Comparison of ENCODE assay signal across 10 cellular contexts in the genomic region with DNA sequence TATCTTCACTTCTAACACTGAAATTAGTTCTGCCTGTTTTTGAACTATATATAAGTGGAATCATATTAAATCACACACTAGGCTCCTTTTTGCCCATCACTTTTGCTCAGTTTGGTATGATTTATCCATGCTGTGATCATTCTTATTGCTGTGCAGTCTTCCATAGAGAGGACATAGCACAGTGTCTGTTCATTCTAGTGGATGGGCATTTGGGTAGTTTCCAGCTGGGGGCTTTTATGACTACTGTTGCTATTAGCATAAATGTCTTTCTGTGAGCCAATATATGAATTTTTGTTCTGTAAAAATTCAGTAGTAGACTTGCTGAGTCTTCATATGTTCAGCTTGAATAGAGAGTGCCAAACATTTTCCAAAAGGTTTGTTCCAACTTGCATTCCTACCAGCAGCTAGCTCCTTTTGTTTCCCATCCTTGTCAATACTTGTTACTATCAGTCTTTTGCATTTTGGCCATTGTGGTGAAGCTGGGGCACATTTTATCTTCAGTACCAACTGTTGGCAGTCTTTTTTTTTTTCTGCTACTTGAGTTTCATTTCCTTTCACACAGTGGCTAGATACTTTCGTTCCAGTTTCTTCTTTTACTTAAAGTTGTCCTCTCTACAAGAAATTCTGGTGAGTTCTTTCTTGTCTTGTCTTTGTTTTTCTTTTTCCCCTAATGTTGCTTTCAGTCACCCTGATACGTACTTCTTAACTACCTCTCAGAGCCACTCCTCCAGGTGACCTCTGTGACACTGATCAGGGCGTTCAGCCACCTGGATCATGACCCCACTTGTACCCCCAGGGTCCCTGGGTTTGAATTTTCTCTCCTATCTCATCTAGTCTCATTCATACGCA.
DNase-seq lines count a peak whose midpoint lies in the region; ATAC-seq lines count a peak whose summit lies in the region.
"Had no signal": no experiment of that assay in that cellular context is flagged by ENCODE, and none has a peak within 500 bp of the region (broad histone marks: within the 10 kb centered on the region; RNA-seq: fewer than 3 reads in every experiment).

No MANE protein-coding gene starts in this region.

- H3K4me3 Mint-ChIP-seq in activated naive CD8-positive, alpha-beta T cell treated with anti-CD3 and anti-CD28 coated beads for 36 hours: peak overlapping the region; percentile 40

- no peak for DNase-seq in activated naive CD8-positive, alpha-beta T cell treated with anti-CD3 and anti-CD28 coated beads for 36 hours
- DNase-seq in islet precursor cell: no peak
- DNase-seq in NCI-H1105 treated with DMSO at 0.1 percent for 48 hours (lab: John Stamatoyannopoulos, UW): no peak
- no peak for DNase-seq in foreskin melanocyte
- DNase-seq in AG08396 (ENCODE audit: low spot score): no peak
- DNase-seq: NCI-H774; stimulated activated CD4-positive, alpha-beta T cell treated with anti-CD3 and anti-CD28 coated beads, Interleukin-15, amount 100 ng/mL, for 24 hours had no signal

- no peaks in the 10 kb centered on the region for H3K9me3 Mint-ChIP-seq in activated naive CD8-positive, alpha-beta T cell treated with anti-CD3 and anti-CD28 coated beads for 36 hours

- H3K4me1 Mint-ChIP-seq in activated naive CD8-positive, alpha-beta T cell treated with anti-CD3 and anti-CD28 coated beads for 36 hours: peaks cover 33% of the 10 kb centered on the region

- peak; percentile 81 for ATAC-seq in GM18498 (IDR thresholded peaks at IDR 0.05; ENCODE audit: unreplicated experiment)
- ATAC-seq in GM21367 (IDR thresholded peaks at IDR 0.05; ENCODE audit: unreplicated experiment): peak; percentile 82
- peak; percentile 77 for ATAC-seq in HG03378 (IDR thresholded peaks at IDR 0.05; ENCODE audit: unreplicated experiment)

- no peaks in the 10 kb centered on the region for H3K27me3 Mint-ChIP-seq in activated naive CD8-positive, alpha-beta T cell treated with anti-CD3 and anti-CD28 coated beads for 36 hours

- H3K27ac Mint-ChIP-seq in activated naive CD8-positive, alpha-beta T cell treated with anti-CD3 and anti-CD28 coated beads for 36 hours: peak overlapping the region; percentile 80

- H3K36me3 Mint-ChIP-seq in activated naive CD8-positive, alpha-beta T cell treated with anti-CD3 and anti-CD28 coated beads for 36 hours: no peaks in the 10 kb centered on the region
